Comparison of ENCODE assay signal across 8 cellular contexts in the genomic region with DNA sequence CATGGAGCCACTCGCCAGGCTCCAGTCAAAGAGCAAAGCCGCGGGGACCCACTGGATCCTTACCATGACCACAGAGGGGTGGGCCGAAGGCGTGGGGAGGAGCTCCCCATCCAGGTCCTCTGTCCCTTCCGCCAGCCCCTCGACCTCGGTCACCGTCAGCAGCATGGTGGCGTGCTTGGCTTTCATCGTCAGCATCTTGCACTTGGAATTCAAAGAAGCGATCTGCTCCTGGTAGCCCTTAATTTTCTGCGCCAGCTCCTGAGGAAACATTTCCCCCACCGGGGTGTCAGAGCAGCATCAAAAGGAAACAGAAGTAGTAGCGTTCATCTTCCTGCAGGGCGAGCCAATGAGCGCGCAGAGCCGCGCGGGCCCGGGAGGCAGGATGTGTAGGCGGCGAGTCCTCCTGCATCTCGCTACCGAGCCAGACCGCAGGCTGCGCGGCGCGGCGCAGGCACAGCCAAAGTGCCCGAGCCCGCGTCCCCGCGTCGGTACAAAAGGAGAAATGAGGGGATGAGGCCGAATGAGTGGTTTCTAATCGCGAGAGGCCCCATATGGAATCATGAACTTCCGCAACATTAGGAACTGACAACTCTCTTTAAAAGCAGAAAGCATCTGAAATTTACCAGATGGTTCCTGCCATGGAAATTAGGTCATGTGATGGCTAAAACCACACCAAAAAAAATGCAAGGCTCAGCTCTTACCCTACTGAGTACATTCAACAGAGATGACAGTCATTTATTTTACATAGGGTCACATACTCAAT.
A peak's percentile ranks its signal among the peaks of the same experiment; 100 is the strongest.
DNase-seq lines count a peak whose midpoint lies in the region; ATAC-seq and TF ChIP-seq lines count a peak whose summit lies in the region.

No MANE protein-coding gene starts in this region.

- peak overlapping the region; percentile 99 for H3K27ac Mint-ChIP-seq in activated CD8-positive, alpha-beta T cell treated with anti-CD3 and anti-CD28 coated beads, Interleukin-2, amount 10 ng/mL, durations not matched to agents 7 days and 5 days

- no peaks in the 10 kb centered on the region for H3K27me3 Mint-ChIP-seq in activated CD8-positive, alpha-beta T cell treated with anti-CD3 and anti-CD28 coated beads, Interleukin-2, amount 10 ng/mL, durations not matched to agents 7 days and 5 days (ENCODE audit: low read depth)

- H3K36me3 Mint-ChIP-seq in activated CD8-positive, alpha-beta T cell treated with anti-CD3 and anti-CD28 coated beads, Interleukin-2, amount 10 ng/mL, durations not matched to agents 7 days and 5 days (ENCODE audit: low read depth), result peaks cover 2% of the 10 kb centered on the region

- POLR2A ChIA-PET in activated CD8-positive, alpha-beta T cell treated with anti-CD3 and anti-CD28 coated beads, Interleukin-2, amount 10 ng/mL, durations not matched to agents 7 days and 5 days (lab: Charles Lee), result interaction anchor here (0.7 to 1.7 kb wide), 12 partner anchors 8 to 611 kb away, joined by 3 to 12 read pairs (median 4); no protein-coding TSS in a partner anchor

- H3K9me3 Mint-ChIP-seq in activated CD8-positive, alpha-beta T cell treated with anti-CD3 and anti-CD28 coated beads, Interleukin-2, amount 10 ng/mL, durations not matched to agents 7 days and 5 days (ENCODE audit: insufficient read depth), result no peaks in the 10 kb centered on the region

- peaks cover 22% of the 10 kb centered on the region for H3K4me1 Mint-ChIP-seq in activated CD8-positive, alpha-beta T cell treated with anti-CD3 and anti-CD28 coated beads, Interleukin-2, amount 10 ng/mL, durations not matched to agents 7 days and 5 days (ENCODE audit: low read depth)

- DNase-seq in Ammon's horn (ENCODE audit: low spot score) (peak; percentile 95), NCI-H82 treated with DMSO at 0.1 percent for 48 hours (lab: John Stamatoyannopoulos, UW; ENCODE audit: unreplicated experiment) (peak; percentile 66), lung microvascular endothelial cell (ENCODE audit: low read depth in 2 of 2) (peak; percentile 92)
- peak; percentile 93 for DNase-seq in activated CD8-positive, alpha-beta T cell treated with anti-CD3 and anti-CD28 coated beads, Interleukin-2, amount 10 ng/mL, durations not matched to agents 7 days and 5 days
- peak; percentile 78 for DNase-seq in effector CD8-positive, alpha-beta T cell (lab: John Stamatoyannopoulos, UW)
- peak; percentile 72 to 82 (median 78) for DNase-seq in stimulated activated CD4-positive, alpha-beta T cell treated with anti-CD3 and anti-CD28 coated beads, TNF-alpha, amount 100 ng/mL, for 4 hours (ENCODE audit: low read depth in 3 of 3)

- ATAC-seq in HG03378 (IDR thresholded peaks at IDR 0.05; ENCODE audit: unreplicated experiment), result peak; percentile 85
- ATAC-seq in activated CD8-positive, alpha-beta T cell treated with anti-CD3 and anti-CD28 coated beads, Interleukin-2, amount 10 ng/mL, durations not matched to agents 7 days and 5 days, result peak; percentile 98

- CTCF ChIA-PET in activated CD8-positive, alpha-beta T cell treated with anti-CD3 and anti-CD28 coated beads, Interleukin-2, amount 10 ng/mL, durations not matched to agents 7 days and 5 days (lab: Charles Lee), result interaction anchor here (0.6 to 3.3 kb wide), 19 partner anchors 8 to 794 kb away, joined by 3 to 60 read pairs (median 3); no protein-coding TSS in a partner anchor

- peak; percentile 75 for TF ChIP-seq POLR2A in GM19099 (IDR thresholded peaks at IDR 0.05; ENCODE audit: extremely low read depth, insufficient read length, low read depth)

- H3K4me3 Mint-ChIP-seq in activated CD8-positive, alpha-beta T cell treated with anti-CD3 and anti-CD28 coated beads, Interleukin-2, amount 10 ng/mL, durations not matched to agents 7 days and 5 days, result peak overlapping the region; percentile 99

Comparison
In these comparisons a context has a peak if more than half of its experiments do, and no peak if none do; other contexts are left out.
1. Peak in every context shown above with its lines: DNase-seq and ATAC-seq.